9 cellular contexts compared by ENCODE assay signal in the genomic region with DNA sequence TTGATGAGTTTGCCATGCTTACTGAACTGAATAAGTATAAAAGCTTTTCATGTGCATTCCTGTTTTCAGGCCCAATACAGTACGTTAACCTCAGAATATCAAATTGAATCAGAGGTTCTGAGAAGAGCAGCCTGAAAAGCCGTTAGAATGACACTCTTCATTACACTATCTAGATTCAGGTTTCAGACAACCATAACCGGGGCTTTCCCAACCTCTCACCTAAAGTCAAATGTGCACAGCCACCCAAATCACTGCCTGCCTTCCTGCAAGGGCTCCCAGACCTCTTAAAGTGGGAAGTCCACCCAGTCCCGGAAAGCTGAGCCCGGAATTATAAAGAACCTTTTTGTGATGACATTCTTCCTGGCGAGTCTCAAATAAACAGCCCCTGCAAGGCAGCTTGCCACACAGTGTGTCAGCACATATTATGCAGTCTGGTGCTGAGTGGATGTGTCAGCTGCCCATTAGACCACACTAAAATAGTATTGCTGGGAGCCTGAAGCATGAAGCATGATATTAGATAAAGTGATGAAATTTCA.
DNase-seq lines count a peak whose midpoint lies in the region; ATAC-seq and TF ChIP-seq lines count a peak whose summit lies in the region.
"Had no signal": no experiment of that assay in that cellular context is flagged by ENCODE, and none has a peak within 500 bp of the region (broad histone marks: within the 10 kb centered on the region; RNA-seq: fewer than 3 reads in every experiment).

No MANE protein-coding gene starts in this region.

- H3K27ac ChIP-seq in OCI-LY7 (ENCODE audit: low read depth, low read length, poor library complexity, severe bottlenecking): no peak overlapping the region

- no peak overlapping the region for H3K4me3 Mint-ChIP-seq in activated CD4-positive, alpha-beta T cell treated with anti-CD3 and anti-CD28 coated beads for 36 hours
- H3K4me3 Mint-ChIP-seq in activated CD4-positive, alpha-beta T cell treated with anti-CD3 and anti-CD28 coated beads, Interleukin-2, amount 10 ng/mL, durations not matched to agents 7 days and 5 days: no peak overlapping the region

- CTCF ChIA-PET in activated CD4-positive, alpha-beta T cell treated with anti-CD3 and anti-CD28 coated beads for 36 hours (lab: Charles Lee): no interaction called here
- CTCF ChIA-PET in activated CD4-positive, alpha-beta T cell treated with anti-CD3 and anti-CD28 coated beads, Interleukin-2, amount 10 ng/mL, durations not matched to agents 7 days and 5 days (lab: Charles Lee): no interaction called here
- CTCF ChIA-PET in OCI-LY7 (lab: Charles Lee; ENCODE audit: unreplicated experiment): no interaction called here

- H3K27me3 Mint-ChIP-seq in activated CD4-positive, alpha-beta T cell treated with anti-CD3 and anti-CD28 coated beads for 36 hours: peaks cover 7% of the 10 kb centered on the region
- H3K27me3 Mint-ChIP-seq in activated CD4-positive, alpha-beta T cell treated with anti-CD3 and anti-CD28 coated beads, Interleukin-2, amount 10 ng/mL, durations not matched to agents 7 days and 5 days: no peaks in the 10 kb centered on the region

- no peaks in the 10 kb centered on the region for H3K9me3 Mint-ChIP-seq in activated CD4-positive, alpha-beta T cell treated with anti-CD3 and anti-CD28 coated beads for 36 hours (ENCODE audit: low read depth)
- H3K9me3 Mint-ChIP-seq in activated CD4-positive, alpha-beta T cell treated with anti-CD3 and anti-CD28 coated beads, Interleukin-2, amount 10 ng/mL, durations not matched to agents 7 days and 5 days: peaks cover 5% of the 10 kb centered on the region

- H3K9me2 ChIP-seq in OCI-LY7 (ENCODE audit: insufficient read depth, low read length): no peaks in the 10 kb centered on the region

- no peaks in the 10 kb centered on the region for H3K9me3 ChIP-seq in OCI-LY7 (ENCODE audit: low read length)

- peaks cover 14% of the 10 kb centered on the region for H3K4me1 Mint-ChIP-seq in activated CD4-positive, alpha-beta T cell treated with anti-CD3 and anti-CD28 coated beads for 36 hours
- H3K4me1 Mint-ChIP-seq in activated CD4-positive, alpha-beta T cell treated with anti-CD3 and anti-CD28 coated beads, Interleukin-2, amount 10 ng/mL, durations not matched to agents 7 days and 5 days: peaks cover 32% of the 10 kb centered on the region

- BruUV-seq in OCI-LY7 (replicated peaks; lab: Mats Ljungman, UMichigan): no TSS peak

- H3K36me3 ChIP-seq in OCI-LY7 (ENCODE audit: insufficient read depth, low read length): no peaks in the 10 kb centered on the region

- H2AFZ ChIP-seq in OCI-LY7 (ENCODE audit: low read length): no peak overlapping the region

- DNase-seq in activated CD4-positive, alpha-beta T cell treated with anti-CD3 and anti-CD28 coated beads for 36 hours: peak; percentile 29
- no peak for DNase-seq in activated CD4-positive, alpha-beta T cell treated with anti-CD3 and anti-CD28 coated beads, Interleukin-2, amount 10 ng/mL, durations not matched to agents 7 days and 5 days
- DNase-seq in RPMI7951 (ENCODE audit: low read depth) (peak; percentile 23), renal cortical epithelial cell (ENCODE audit: low read depth) (peak; percentile 28), SW480 (ENCODE audit: low spot score) (no peak), OCI-LY7 (ENCODE audit: low spot score) (no peak), 8988T (no peak)
- DNase-seq: foreskin melanocyte had no signal

- peak; percentile 85 for ATAC-seq in activated CD4-positive, alpha-beta T cell treated with anti-CD3 and anti-CD28 coated beads for 36 hours
- ATAC-seq in HG02678 (IDR thresholded peaks at IDR 0.05; ENCODE audit: unreplicated experiment): peak; percentile 85

- no peaks in the 10 kb centered on the region for H4K20me1 ChIP-seq in OCI-LY7 (ENCODE audit: insufficient read depth, low read length)

- TF ChIP-seq CTCF in OCI-LY7 (conservative IDR thresholded peaks at IDR 0.05; ENCODE audit: low read length): no peak

- no peak overlapping the region for H3K27ac Mint-ChIP-seq in activated CD4-positive, alpha-beta T cell treated with anti-CD3 and anti-CD28 coated beads for 36 hours
- no peak overlapping the region for H3K27ac Mint-ChIP-seq in activated CD4-positive, alpha-beta T cell treated with anti-CD3 and anti-CD28 coated beads, Interleukin-2, amount 10 ng/mL, durations not matched to agents 7 days and 5 days

- intact Hi-C loops in activated CD4-positive, alpha-beta T cell treated with anti-CD3 and anti-CD28 coated beads for 36 hours (cut with DNase I, micrococcal nuclease): loop anchor here in 1 of 2 experiments (10.0 kb wide), 2 partner anchors 63 to 123 kb away; no protein-coding TSS in a partner anchor
- intact Hi-C loops in OCI-LY7 (cut with micrococcal nuclease; ENCODE audit: unreplicated experiment): loop anchor here (10.0 kb wide), 1 partner anchor 243 kb away; the partner anchor contains the start of gene TLE4

- POLR2A ChIA-PET in activated CD4-positive, alpha-beta T cell treated with anti-CD3 and anti-CD28 coated beads for 36 hours (lab: Charles Lee): no interaction called here
- POLR2A ChIA-PET in activated CD4-positive, alpha-beta T cell treated with anti-CD3 and anti-CD28 coated beads, Interleukin-2, amount 10 ng/mL, durations not matched to agents 7 days and 5 days (lab: Charles Lee): interaction anchor here (1.1 kb wide), 1 partner anchor 246 kb away, joined by 4 read pairs; the partner anchor contains the start of gene TLE4
- POLR2A ChIA-PET in OCI-LY7 (lab: Charles Lee): interaction anchor here (0.5 to 1.4 kb wide), 2 partner anchors 12 to 234 kb away, joined by 3 read pairs; no protein-coding TSS in a partner anchor

- H3K4me2 ChIP-seq in OCI-LY7 (ENCODE audit: low read length): no peak overlapping the region

- H3K4me1 ChIP-seq in OCI-LY7 (ENCODE audit: insufficient read depth, low read length, poor library complexity, severe bottlenecking): peaks cover 2% of the 10 kb centered on the region

- H3K79me2 ChIP-seq in OCI-LY7 (ENCODE audit: insufficient read depth, low read depth, low read length): no peaks in the 10 kb centered on the region

- H3K36me3 Mint-ChIP-seq in activated CD4-positive, alpha-beta T cell treated with anti-CD3 and anti-CD28 coated beads for 36 hours (ENCODE audit: low read depth): no peaks in the 10 kb centered on the region
- H3K36me3 Mint-ChIP-seq in activated CD4-positive, alpha-beta T cell treated with anti-CD3 and anti-CD28 coated beads, Interleukin-2, amount 10 ng/mL, durations not matched to agents 7 days and 5 days (ENCODE audit: low read depth): peaks cover 4% of the 10 kb centered on the region

- no peak overlapping the region for H3K4me3 ChIP-seq in OCI-LY7 (ENCODE audit: low read depth, low read length, poor library complexity, severe bottlenecking)

Comparison
In these comparisons a context has a peak if more than half of its experiments do, and no peak if none do; other contexts are left out.
1. DNase-seq: peak in activated CD4-positive, alpha-beta T cell treated with anti-CD3 and anti-CD28 coated beads for 36 hours (single experiment), RPMI7951 (single experiment) and renal cortical epithelial cell (single experiment); none in activated CD4-positive, alpha-beta T cell treated with anti-CD3 and anti-CD28 coated beads, Interleukin-2, amount 10 ng/mL, durations not matched to agents 7 days and 5 days (single experiment), SW480 (single experiment), OCI-LY7 (single experiment) and 8988T (single experiment).